ENCODE assay signal across 8 cellular contexts in genomic region chr5:98927242-98927987, GRCh38. TPM values are rescaled to one million over a fixed set of nuclear protein-coding genes. Genes with fewer than 3 reads are reported as not detected.
DNase-seq lines count a peak whose midpoint lies in the region; ATAC-seq and TF ChIP-seq lines count a peak whose summit lies in the region.

No MANE protein-coding gene starts in this region.

- TF ChIP-seq CTCF in GM23338 (conservative IDR thresholded peaks at IDR 0.05; ENCODE audit: low read depth in 2 of 2): no peak

- H3K27me3 ChIP-seq in GM23338 (ENCODE audit: insufficient read depth) (no peaks in the 10 kb centered on the region), endocrine pancreas (ENCODE audit: control insufficient read depth, insufficient read depth, low read length) (no peaks in the 10 kb centered on the region)

- peaks cover 5% of the 10 kb centered on the region; the same call in 1 of the 2 replicates for H3F3A ChIP-seq in GM23338 (replicated peaks; ENCODE audit: low read depth)

- peaks cover 71% of the 10 kb centered on the region for H3K79me2 ChIP-seq in GM23338 (replicated peaks; ENCODE audit: insufficient read depth)

- peaks cover 38% of the 10 kb centered on the region for H3K36me3 Mint-ChIP-seq in GM23338 (ENCODE audit: low read depth)

- ATAC-seq in GM23338: no peak
- ATAC-seq in GM19324 (IDR thresholded peaks at IDR 0.05; ENCODE audit: low FRiP score, unreplicated experiment): no peak

- peaks cover 14% of the 10 kb centered on the region; the same call in 2 of the 3 replicates for H3K4me1 Mint-ChIP-seq in GM23338

- peaks cover 11% of the 10 kb centered on the region for H3K27me3 Mint-ChIP-seq in GM23338 (ENCODE audit: insufficient read depth, low read depth, poor library complexity)

- peak overlapping the region; percentile 88 for H3K4me2 ChIP-seq in GM23338

- H3K27ac ChIP-seq in GM23338 (ENCODE audit: low read depth): peak overlapping the region; percentile 93

- peak overlapping the region; percentile 97 for H3K4me3 Mint-ChIP-seq in GM23338

- H3K27ac Mint-ChIP-seq in GM23338: peak overlapping the region; percentile 77

- H2AFZ ChIP-seq in GM23338: no peak overlapping the region

- DNase-seq in G401 (ENCODE audit: low spot score) (peak; percentile 64), GM23338 (ENCODE audit: low spot score) (peak; percentile 45), NCI-H2029 treated with DMSO at 0.1 percent for 48 hours (lab: John Stamatoyannopoulos, UW) (peak; percentile 18), myocyte (ENCODE audit: low read depth) (peak; percentile 50)
- DNase-seq in activated CD4-positive, alpha-beta T cell treated with anti-CD3 and anti-CD28 coated beads, Interleukin-2, amount 50 U/mL, for 48 hours: peak; percentile 49 to 62
- peak; percentile 29 to 77 (median 70) for DNase-seq in stimulated activated naive CD4-positive, alpha-beta T cell (lab: John Stamatoyannopoulos, UW)

- H3K9me2 ChIP-seq in GM23338 (ENCODE audit: insufficient read depth): no peaks in the 10 kb centered on the region

- in situ Hi-C loops in G401 (cut with HindIII; ENCODE audit: low sequenced_read_pairs): no loop called here

- H3K4me1 ChIP-seq in GM23338 (ENCODE audit: insufficient read depth) (peaks cover 14% of the 10 kb centered on the region), endocrine pancreas (ENCODE audit: control insufficient read depth, insufficient read depth, low read length) (peaks cover 25% of the 10 kb centered on the region)

- H3K4me3 ChIP-seq in GM23338 (peak overlapping the region; percentile 79), endocrine pancreas (ENCODE audit: control insufficient read depth, insufficient read depth, low read length) (peak overlapping the region; percentile 99)

- peak overlapping the region; percentile 79 for H3K9ac ChIP-seq in endocrine pancreas (ENCODE audit: control insufficient read depth, insufficient read depth, low read length)

- no peaks in the 10 kb centered on the region for H3K9me3 ChIP-seq in endocrine pancreas (ENCODE audit: control insufficient read depth, low read length)

- no peaks in the 10 kb centered on the region for H3K9me3 Mint-ChIP-seq in GM23338

- H3K36me3 ChIP-seq in GM23338 (ENCODE audit: insufficient read depth) (peaks cover 30% of the 10 kb centered on the region), endocrine pancreas (ENCODE audit: control insufficient read depth, insufficient read depth, low read length) (peaks cover 3% of the 10 kb centered on the region)

- peaks cover 30% of the 10 kb centered on the region for H4K20me1 ChIP-seq in GM23338 (replicated peaks; ENCODE audit: insufficient read depth)

TF ChIP-seq in GM23338, 12 proteins besides CTCF, POLR2A, EP300 and RAD21:
- TF ChIP-seq NANOG (IDR thresholded peaks at IDR 0.05; ENCODE audit: borderline replicate concordance) (no peak), JUNB (IDR thresholded peaks at IDR 0.05; ENCODE audit: unreplicated experiment) (no peak), EZH2 (IDR thresholded peaks at IDR 0.05; ENCODE audit: low read depth, unreplicated experiment) (no peak), ZNF331 (CRISPR knock-in tag; IDR thresholded peaks at IDR 0.05; ENCODE audit: low read depth) (no peak), STAT1 (IDR thresholded peaks at IDR 0.05; ENCODE audit: unreplicated experiment) (no peak), EZH2phosphoT487 (IDR thresholded peaks at IDR 0.05; ENCODE audit: unreplicated experiment) (no peak)

RNA-seq across cellular contexts. Expression of gene CHD1, which starts 1.4 kb away (rescaled TPM):
- 38.9 and 65.4 TPM in 2 replicates for total RNA-seq in G401 (2014; rRNA removed; shearing (Covaris generic))
- total RNA-seq in GM23338 (2014; rRNA removed; shearing (Covaris generic)): 75.6 and 82.4 TPM in 2 replicates
- 31.2 and 36.4 TPM in 2 replicates for polyA plus RNA-seq in GM23338 (2016; fragmentation: Nextera tagmentation; extraction: Ambion mirVana)
- 30.6 and 31.6 TPM in 2 replicates for total RNA-seq in myocyte
- polyA plus RNA-seq in myocyte (2012): 6.1 TPM

Comparison
In these comparisons a context has a peak if more than half of its experiments do, and no peak if none do; other contexts are left out.
1. DNase-seq: peak in every context shown above with its lines; median percentile 70 in stimulated activated naive CD4-positive, alpha-beta T cell; 64 in G401; 56 in activated CD4-positive, alpha-beta T cell treated with anti-CD3 and anti-CD28 coated beads, Interleukin-2, amount 50 U/mL, for 48 hours; 50 in myocyte; 45 in GM23338; 18 in NCI-H2029 treated with DMSO at 0.1 percent for 48 hours.